Comparison of ENCODE assay signal across 28 cellular contexts in the genomic region with DNA sequence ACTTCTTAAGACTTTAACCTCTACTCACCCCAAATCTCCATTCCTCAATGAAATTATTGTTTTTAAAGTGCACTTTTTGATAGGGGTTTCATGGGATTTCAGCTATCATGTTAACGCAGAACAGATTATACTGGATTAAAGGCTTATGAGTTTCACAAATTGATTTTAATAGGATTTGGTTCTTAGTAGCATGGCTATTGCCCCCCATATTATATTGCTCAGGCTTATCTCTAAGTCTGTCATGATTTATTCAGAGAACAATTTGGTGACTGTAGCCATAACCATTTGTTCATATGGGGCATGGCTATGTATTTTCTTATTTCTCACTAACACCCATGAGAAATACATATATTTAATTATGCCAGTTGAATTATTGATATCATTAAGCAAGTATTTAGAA. TPM values are rescaled to one million over a fixed set of nuclear protein-coding genes. Genes with fewer than 3 reads are reported as not detected.
"Had no signal": no experiment of that assay in that cellular context is flagged by ENCODE, and none has a peak within 500 bp of the region (broad histone marks: within the 10 kb centered on the region; RNA-seq: fewer than 3 reads in every experiment).

No MANE protein-coding gene starts in this region.

- ATAC-seq: naive thymus-derived CD8-positive, alpha-beta T cell; natural killer cell treated with Interleukin-12 subunit alpha and Interleukin-12 subunit beta and Interleukin-15 and Interleukin-18, amount 100 ng/mL, for 72 hours; pancreas; right cardiac atrium; right lobe of liver; stimulated activated effector memory CD8-positive, alpha-beta T cell treated with anti-CD3 and anti-CD28 coated beads, Interleukin-12 subunit alpha, Interleukin-12 subunit beta, amount 100 ng/mL, for 72 hours; stimulated activated naive B cell treated with anti-CD40 and anti-IgM and Interleukin-4, amounts not matched to agents 10 μg/mL and 1 μg/mL and 100 μg/mL, for 72 hours had no signal

- H3K36me3 Mint-ChIP-seq: stimulated activated effector memory CD8-positive, alpha-beta T cell treated with anti-CD3 and anti-CD28 coated beads, Interleukin-12 subunit alpha, Interleukin-12 subunit beta, amount 100 ng/mL, for 72 hours had no signal

- H3K27me3 Mint-ChIP-seq: naive thymus-derived CD8-positive, alpha-beta T cell; natural killer cell treated with Interleukin-12 subunit alpha and Interleukin-12 subunit beta and Interleukin-15 and Interleukin-18, amount 100 ng/mL, for 72 hours; stimulated activated naive B cell treated with anti-CD40 and anti-IgM and Interleukin-4, amounts not matched to agents 10 μg/mL and 1 μg/mL and 100 μg/mL, for 72 hours; stimulated activated naive CD8-positive, alpha-beta T cell treated with anti-CD3 and anti-CD28 coated beads, Interleukin-15, Interleukin-2, amounts not matched to agents 100 ng/mL and 50 ng/mL, for 24 hours had no signal

- H3K9me3 Mint-ChIP-seq: naive thymus-derived CD8-positive, alpha-beta T cell; natural killer cell treated with Interleukin-12 subunit alpha and Interleukin-12 subunit beta and Interleukin-15 and Interleukin-18, amount 100 ng/mL, for 72 hours; stimulated activated effector memory CD8-positive, alpha-beta T cell treated with anti-CD3 and anti-CD28 coated beads, Interleukin-12 subunit alpha, Interleukin-12 subunit beta, amount 100 ng/mL, for 72 hours; stimulated activated naive B cell treated with anti-CD40 and anti-IgM and Interleukin-4, amounts not matched to agents 10 μg/mL and 1 μg/mL and 100 μg/mL, for 72 hours; stimulated activated naive CD8-positive, alpha-beta T cell treated with anti-CD3 and anti-CD28 coated beads, Interleukin-15, Interleukin-2, amounts not matched to agents 100 ng/mL and 50 ng/mL, for 24 hours had no signal

- H3K27ac Mint-ChIP-seq: naive thymus-derived CD8-positive, alpha-beta T cell; natural killer cell treated with Interleukin-12 subunit alpha and Interleukin-12 subunit beta and Interleukin-15 and Interleukin-18, amount 100 ng/mL, for 72 hours; nephron progenitor cell; stimulated activated effector memory CD8-positive, alpha-beta T cell treated with anti-CD3 and anti-CD28 coated beads, Interleukin-12 subunit alpha, Interleukin-12 subunit beta, amount 100 ng/mL, for 72 hours; stimulated activated naive B cell treated with anti-CD40 and anti-IgM and Interleukin-4, amounts not matched to agents 10 μg/mL and 1 μg/mL and 100 μg/mL, for 72 hours; stimulated activated naive CD8-positive, alpha-beta T cell treated with anti-CD3 and anti-CD28 coated beads, Interleukin-15, Interleukin-2, amounts not matched to agents 100 ng/mL and 50 ng/mL, for 24 hours had no signal

- H3K4me3 Mint-ChIP-seq: naive thymus-derived CD8-positive, alpha-beta T cell; natural killer cell treated with Interleukin-12 subunit alpha and Interleukin-12 subunit beta and Interleukin-15 and Interleukin-18, amount 100 ng/mL, for 72 hours; nephron progenitor cell; neural crest cell; stimulated activated effector memory CD8-positive, alpha-beta T cell treated with anti-CD3 and anti-CD28 coated beads, Interleukin-12 subunit alpha, Interleukin-12 subunit beta, amount 100 ng/mL, for 72 hours; stimulated activated naive B cell treated with anti-CD40 and anti-IgM and Interleukin-4, amounts not matched to agents 10 μg/mL and 1 μg/mL and 100 μg/mL, for 72 hours; stimulated activated naive CD8-positive, alpha-beta T cell treated with anti-CD3 and anti-CD28 coated beads, Interleukin-15, Interleukin-2, amounts not matched to agents 100 ng/mL and 50 ng/mL, for 24 hours had no signal

- H3K4me3 ChIP-seq: pancreas, prostate gland, right lobe of liver, sigmoid colon, spleen, stomach, thoracic aorta, thyroid gland, tibial nerve, upper lobe of left lung, vagina had no signal

- DNase-seq: naive thymus-derived CD8-positive, alpha-beta T cell; nephron progenitor cell; nucleus accumbens; pancreas; retina; right cardiac atrium; right lobe of liver; sigmoid colon; small intestine; spleen; stimulated activated CD4-positive, alpha-beta T cell treated with anti-CD3 and anti-CD28 coated beads, Interleukin-12 subunit alpha, Interleukin-12 subunit beta, amount 100 ng/mL, for 4 hours; stimulated activated CD4-positive, alpha-beta T cell treated with anti-CD3 and anti-CD28 coated beads, Interleukin-1b, Interleukin-23, amount 100 ng/mL, for 48 hours; stimulated activated CD4-positive, alpha-beta T cell treated with anti-CD3 and anti-CD28 coated beads, Interleukin-4, amount 100 ng/mL, for 24 hours; stimulated activated naive B cell treated with anti-CD40 and anti-IgM and Interleukin-4, amounts not matched to agents 10 μg/mL and 1 μg/mL and 100 μg/mL, for 72 hours; stimulated activated naive CD4-positive, alpha-beta T cell treated with Interleukin-2 at 50 U/mL for 16 hours; stomach; thyroid gland; trophoblast cell; upper lobe of left lung had no signal

- H3K4me1 Mint-ChIP-seq: nephron progenitor cell; neural crest cell; stimulated activated effector memory CD8-positive, alpha-beta T cell treated with anti-CD3 and anti-CD28 coated beads, Interleukin-12 subunit alpha, Interleukin-12 subunit beta, amount 100 ng/mL, for 72 hours; stimulated activated naive B cell treated with anti-CD40 and anti-IgM and Interleukin-4, amounts not matched to agents 10 μg/mL and 1 μg/mL and 100 μg/mL, for 72 hours had no signal

RNA-seq across cellular contexts. Expression of a gene that starts 57.0 kb away (rescaled TPM):
- total RNA-seq: naive thymus-derived CD8-positive, alpha-beta T cell; ureter; vagina had no signal
